In genomic region chr2:179248024-179248348, GRCh38 we compare ENCODE assay signal across 20 cellular contexts. TPM values are rescaled to one million over a fixed set of nuclear protein-coding genes. Genes with fewer than 3 reads are reported as not detected.
DNase-seq lines count a peak whose midpoint lies in the region; ATAC-seq and TF ChIP-seq lines count a peak whose summit lies in the region.
"Had no signal": no experiment of that assay in that cellular context is flagged by ENCODE, and none has a peak within 500 bp of the region (broad histone marks: within the 10 kb centered on the region; RNA-seq: fewer than 3 reads in every experiment).

No MANE protein-coding gene starts in this region.

- H3K27me3 ChIP-seq in adrenal gland (no peaks in the 10 kb centered on the region), trophoblast cell (ENCODE audit: insufficient read depth, low read length) (no peaks in the 10 kb centered on the region)
- H3K27me3 ChIP-seq: esophagus squamous epithelium, tibial artery had no signal

- H3K4me1 ChIP-seq in adrenal gland (replicated peaks in 1 of 2) = no peaks in the 10 kb centered on the region
- H3K4me1 ChIP-seq in trophoblast cell (ENCODE audit: control insufficient read depth in 1 of 2, insufficient read depth in 2 of 2, low read length in 2 of 2) = no peaks in the 10 kb centered on the region

- H3K9ac ChIP-seq in trophoblast cell (ENCODE audit: low read length) = no peak overlapping the region

- H3K36me3 ChIP-seq in adrenal gland (replicated peaks in 1 of 2) = no peaks in the 10 kb centered on the region
- no peaks in the 10 kb centered on the region for H3K36me3 ChIP-seq in trophoblast cell (ENCODE audit: control insufficient read depth in 1 of 2, insufficient read depth in 2 of 2, low read length in 2 of 2)
- H3K36me3 ChIP-seq: esophagus squamous epithelium, tibial artery had no signal

- DNase-seq in GM12865 (ENCODE audit: low read depth) = no peak
- DNase-seq in activated naive CD8-positive, alpha-beta T cell treated with anti-CD3 and anti-CD28 coated beads, Interleukin-2, amount 50 U/mL, for 24 hours = no peak
- no peak for DNase-seq in NCI-H1694 (lab: John Stamatoyannopoulos, UW)
- no peak for DNase-seq in adrenal gland
- no peak for DNase-seq in cerebellar nuclear complex (lab: John Stamatoyannopoulos, UW)
- DNase-seq in trophoblast cell = no peak
- DNase-seq: activated CD4-positive, alpha-beta T cell treated with anti-CD3 and anti-CD28 coated beads for 1 hour; activated T-cell treated with anti-CD3 and anti-CD28 coated beads, Interleukin-2, amount 50 U/mL, for 1 hour; cortex of kidney; DMS53; esophagus squamous epithelium; HCEC 1CT; hypothalamus; left colon; NCI-H1417; tibial artery had no signal

- no peak overlapping the region for H3K27ac ChIP-seq in adrenal gland
- no peak overlapping the region for H3K27ac ChIP-seq in trophoblast cell (ENCODE audit: low read depth, low read length)
- H3K27ac ChIP-seq: esophagus squamous epithelium, RWPE1, tibial artery had no signal

- H3K36me3 Mint-ChIP-seq in activated naive CD8-positive, alpha-beta T cell treated with anti-CD3 and anti-CD28 coated beads, Interleukin-2, amount 50 U/mL, for 24 hours (ENCODE audit: low read depth) = peaks cover 9% of the 10 kb centered on the region

- TF ChIP-seq CTCF in GM12865 (IDR thresholded peaks at IDR 0.05; ENCODE audit: insufficient read depth, low read depth, low read length, missing control alignments) = no peak
- no peak for TF ChIP-seq CTCF in adrenal gland (IDR thresholded peaks at IDR 0.05)

- no peak overlapping the region for H2BK12ac ChIP-seq in trophoblast cell (ENCODE audit: low read length)

- H3K4me3 Mint-ChIP-seq in activated naive CD8-positive, alpha-beta T cell treated with anti-CD3 and anti-CD28 coated beads, Interleukin-2, amount 50 U/mL, for 24 hours = peak overlapping the region; percentile 36

- no peak overlapping the region for H2AK5ac ChIP-seq in trophoblast cell (ENCODE audit: low read length)

- no peak for TF ChIP-seq POLR2A in adrenal gland (IDR thresholded peaks at IDR 0.05)

- H3K18ac ChIP-seq in trophoblast cell (ENCODE audit: low read length) = no peak overlapping the region

- H3K27ac Mint-ChIP-seq in activated naive CD8-positive, alpha-beta T cell treated with anti-CD3 and anti-CD28 coated beads, Interleukin-2, amount 50 U/mL, for 24 hours = no peak overlapping the region

- H3K9me3 ChIP-seq in adrenal gland (replicated peaks in 1 of 3) = no peaks in the 10 kb centered on the region
- no peaks in the 10 kb centered on the region for H3K9me3 ChIP-seq in trophoblast cell (ENCODE audit: insufficient read depth, low read depth, low read length)
- H3K9me3 ChIP-seq: esophagus squamous epithelium, tibial artery had no signal

- H2AFZ ChIP-seq in trophoblast cell (ENCODE audit: insufficient read depth, low read length, poor library complexity) = no peak overlapping the region

- intact Hi-C loops in adrenal gland (cut with DNase I) = no loop called here

- peaks cover 61% of the 10 kb centered on the region for H3K4me1 Mint-ChIP-seq in activated naive CD8-positive, alpha-beta T cell treated with anti-CD3 and anti-CD28 coated beads, Interleukin-2, amount 50 U/mL, for 24 hours

- no peak overlapping the region for H4K12ac ChIP-seq in trophoblast cell (ENCODE audit: low read depth, low read length)

- no peak overlapping the region for H2BK5ac ChIP-seq in trophoblast cell (ENCODE audit: low read depth, low read length, poor library complexity)

- no peak overlapping the region for H3K4ac ChIP-seq in trophoblast cell (ENCODE audit: low read depth, low read length)

- 76 to 84% (median 80%) methylated on average over 1 of the region's 1 CpG for WGBS in adrenal gland, 4 donors
- WGBS in trophoblast cell (ENCODE audit: extremely low coverage, insufficient coverage, insufficient read length) = no CpG with 5 or more reads among the region's 1 CpG

- H3K23ac ChIP-seq in trophoblast cell (ENCODE audit: low read length) = no peak overlapping the region

- no peaks in the 10 kb centered on the region for H3K79me1 ChIP-seq in trophoblast cell (ENCODE audit: low read length)

- no peak overlapping the region for H2BK120ac ChIP-seq in trophoblast cell (ENCODE audit: insufficient read depth, low read length, poor library complexity)

- no peak overlapping the region for H4K8ac ChIP-seq in trophoblast cell (ENCODE audit: low read depth, low read length)

- peaks cover 1% of the 10 kb centered on the region for H3K27me3 Mint-ChIP-seq in activated naive CD8-positive, alpha-beta T cell treated with anti-CD3 and anti-CD28 coated beads, Interleukin-2, amount 50 U/mL, for 24 hours
- H3K27me3 Mint-ChIP-seq: IgD-negative memory B cell had no signal

- peak overlapping the region; percentile 30 for H3K4me3 ChIP-seq in GM12865 (ENCODE audit: low read depth, low read length)
- no peak overlapping the region for H3K4me3 ChIP-seq in adrenal gland
- no peak overlapping the region for H3K4me3 ChIP-seq in trophoblast cell (ENCODE audit: low read depth, low read length)
- H3K4me3 ChIP-seq: esophagus squamous epithelium, tibial artery had no signal

- H3K4me2 ChIP-seq in trophoblast cell (ENCODE audit: low read length) = no peak overlapping the region

- H3K14ac ChIP-seq in trophoblast cell (ENCODE audit: low read length) = no peak overlapping the region

- peaks cover 12% of the 10 kb centered on the region for H3K9me3 Mint-ChIP-seq in activated naive CD8-positive, alpha-beta T cell treated with anti-CD3 and anti-CD28 coated beads, Interleukin-2, amount 50 U/mL, for 24 hours

- H3K79me2 ChIP-seq in trophoblast cell (ENCODE audit: control insufficient read depth, insufficient read depth, low read length, poor library complexity) = no peaks in the 10 kb centered on the region

- no peak overlapping the region for H4K91ac ChIP-seq in trophoblast cell (ENCODE audit: low read depth, low read length)

- ATAC-seq in GM21515 (IDR thresholded peaks at IDR 0.05; ENCODE audit: unreplicated experiment) (peak; percentile 25), HG03139 (IDR thresholded peaks at IDR 0.05; ENCODE audit: unreplicated experiment) (peak; percentile 30)
- ATAC-seq in activated naive CD8-positive, alpha-beta T cell treated with anti-CD3 and anti-CD28 coated beads, Interleukin-2, amount 50 U/mL, for 24 hours = no peak
- ATAC-seq: left colon had no signal

RNA-seq across cellular contexts. Expression of gene SESTD1, which starts 16.6 kb away (rescaled TPM):
- 10 to 100 TPM in 7 of 8 donors, 1 to 10 TPM in 1; 7.6 to 28.2 (median 17.4) TPM for total RNA-seq in adrenal gland
- polyA plus RNA-seq in adrenal gland = 10 to 100 TPM in 1 of 3 donors, 1 to 10 TPM in 2; 4.7 to 16.0 (median 5.6) TPM
- polyA plus RNA-seq in trophoblast cell (2013) = 84.1 and 90.7 TPM in 2 replicates
